ENCODE assay signal across 10 cellular contexts in the genomic region with DNA sequence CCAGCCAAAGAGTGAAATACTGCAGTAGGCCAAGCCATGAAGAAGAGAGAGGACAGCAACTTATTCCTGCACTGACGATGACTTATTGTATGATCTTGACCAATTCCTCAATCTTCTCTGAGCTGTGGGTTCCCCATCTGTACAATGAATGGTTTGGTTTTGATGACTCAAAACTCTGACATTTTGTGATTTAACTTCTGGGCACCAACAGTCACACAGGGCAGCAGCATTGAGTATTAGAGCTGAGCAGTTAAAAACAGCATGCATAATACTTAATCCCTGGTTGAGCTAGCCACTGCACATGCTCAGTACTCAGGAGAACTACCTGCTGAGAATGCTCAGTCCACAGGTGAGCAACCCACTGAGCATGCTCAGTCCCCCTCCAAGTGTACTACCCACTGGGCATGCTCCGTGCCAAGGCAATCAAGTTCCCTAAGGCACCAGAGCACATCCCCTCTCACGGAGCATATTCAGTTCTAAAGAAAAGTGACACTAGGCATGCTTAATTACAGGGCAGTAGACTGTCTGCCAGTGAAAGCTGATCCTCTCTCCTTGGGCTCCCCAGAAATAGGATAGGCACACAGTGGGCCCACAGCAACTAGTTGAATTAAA.
DNase-seq lines count a peak whose midpoint lies in the region; TF ChIP-seq lines count a peak whose summit lies in the region.
"Had no signal": no experiment of that assay in that cellular context is flagged by ENCODE, and none has a peak within 500 bp of the region (broad histone marks: within the 10 kb centered on the region; RNA-seq: fewer than 3 reads in every experiment).

No MANE protein-coding gene starts in this region.

- no peak overlapping the region for H2AFZ ChIP-seq in OCI-LY7 (ENCODE audit: low read length)

- TF ChIP-seq CTCF in astrocyte of the cerebellum (IDR thresholded peaks at IDR 0.05; ENCODE audit: low read depth, low read length, missing control alignments): no peak
- no peak for TF ChIP-seq CTCF in tibial nerve (IDR thresholded peaks at IDR 0.05)
- no peak for TF ChIP-seq CTCF in OCI-LY7 (conservative IDR thresholded peaks at IDR 0.05; ENCODE audit: low read length)

- no peak overlapping the region for H3K27ac ChIP-seq in effector memory CD4-positive, alpha-beta T cell (ENCODE audit: insufficient read depth, low read length, poor library complexity, severe bottlenecking)
- H3K27ac ChIP-seq in tibial nerve: no peak overlapping the region
- no peak overlapping the region for H3K27ac ChIP-seq in OCI-LY7 (ENCODE audit: low read depth, low read length, poor library complexity, severe bottlenecking)

- no peaks in the 10 kb centered on the region for H3K36me3 ChIP-seq in effector memory CD4-positive, alpha-beta T cell (ENCODE audit: control insufficient read depth, insufficient read depth, low read length)
- H3K36me3 ChIP-seq in tibial nerve (no peaks in the 10 kb centered on the region), OCI-LY7 (ENCODE audit: insufficient read depth, low read length) (no peaks in the 10 kb centered on the region)

- POLR2A ChIA-PET in OCI-LY7 (lab: Charles Lee): no interaction called here

- no peaks in the 10 kb centered on the region for H3K9me2 ChIP-seq in OCI-LY7 (ENCODE audit: insufficient read depth, low read length)

- H4K20me1 ChIP-seq in OCI-LY7 (ENCODE audit: insufficient read depth, low read length): no peaks in the 10 kb centered on the region

- H3K4me1 ChIP-seq in effector memory CD4-positive, alpha-beta T cell (ENCODE audit: control insufficient read depth, insufficient read depth, low read length, poor library complexity, severe bottlenecking): no peaks in the 10 kb centered on the region
- H3K4me1 ChIP-seq in tibial nerve: no peaks in the 10 kb centered on the region
- H3K4me1 ChIP-seq in OCI-LY7 (ENCODE audit: insufficient read depth, low read length, poor library complexity, severe bottlenecking): no peaks in the 10 kb centered on the region

- CTCF ChIA-PET in OCI-LY7 (lab: Charles Lee; ENCODE audit: unreplicated experiment): no interaction called here

- BruUV-seq in OCI-LY7 (replicated peaks; lab: Mats Ljungman, UMichigan): no TSS peak

- in situ Hi-C loops in astrocyte of the cerebellum (cut with HindIII; ENCODE audit: low sequenced_read_pairs): no loop called here

- no peak overlapping the region for H3K4me3 ChIP-seq in astrocyte of the cerebellum (ENCODE audit: low read depth, low read length)
- H3K4me3 ChIP-seq in effector memory CD4-positive, alpha-beta T cell (ENCODE audit: insufficient read depth, low read depth, low read length, poor library complexity, severe bottlenecking): no peak overlapping the region
- H3K4me3 ChIP-seq in tibial nerve: no peak overlapping the region
- no peak overlapping the region for H3K4me3 ChIP-seq in OCI-LY7 (ENCODE audit: low read depth, low read length, poor library complexity, severe bottlenecking)

- no peaks in the 10 kb centered on the region for H3K9me3 ChIP-seq in effector memory CD4-positive, alpha-beta T cell (ENCODE audit: control insufficient read depth, low read length)
- H3K9me3 ChIP-seq in tibial nerve: no peaks in the 10 kb centered on the region
- no peaks in the 10 kb centered on the region for H3K9me3 ChIP-seq in OCI-LY7 (ENCODE audit: low read length)

- DNase-seq in Daoy (ENCODE audit: low read depth) (peak; percentile 76), LHCN-M2 (ENCODE audit: low read depth) (peak; percentile 38), astrocyte of the cerebellum (ENCODE audit: low read depth) (peak; percentile 1), left kidney (ENCODE audit: low read depth, low spot score) (peak; percentile 74), tibial nerve (ENCODE audit: low spot score in 2 of 2) (no peak), OCI-LY7 (ENCODE audit: low spot score) (no peak), medulla oblongata (ENCODE audit: extremely low spot score) (no peak)
- DNase-seq in effector memory CD4-positive, alpha-beta T cell: no peak
- DNase-seq: COR-L47, T-helper 17 cell had no signal

- no peak overlapping the region for H3K4me2 ChIP-seq in OCI-LY7 (ENCODE audit: low read length)

- TF ChIP-seq POLR2A in tibial nerve (IDR thresholded peaks at IDR 0.05): no peak

- 66% methylated on average over 3 of the region's 3 CpGs for WGBS in tibial nerve, 2 donors

- no peaks in the 10 kb centered on the region for H3K79me2 ChIP-seq in OCI-LY7 (ENCODE audit: insufficient read depth, low read depth, low read length)

- H3K27me3 ChIP-seq in effector memory CD4-positive, alpha-beta T cell (replicated peaks; ENCODE audit: control insufficient read depth, insufficient read depth, low read length, poor library complexity, severe bottlenecking): no peaks in the 10 kb centered on the region
- H3K27me3 ChIP-seq in tibial nerve: no peaks in the 10 kb centered on the region

- no peak for TF ChIP-seq EP300 in tibial nerve (IDR thresholded peaks at IDR 0.05)

- intact Hi-C loops in OCI-LY7 (cut with micrococcal nuclease; ENCODE audit: unreplicated experiment): no loop called here

Comparison
In these comparisons a context has a peak if more than half of its experiments do, and no peak if none do; other contexts are left out.
1. DNase-seq: peak in Daoy (single experiment), LHCN-M2 (single experiment), astrocyte of the cerebellum (single experiment) and left kidney (single experiment); none in effector memory CD4-positive, alpha-beta T cell (0 of 3), tibial nerve (0 of 2), OCI-LY7 (single experiment) and medulla oblongata (single experiment).